Comparison of ENCODE assay signal across 8 cellular contexts in the genomic region with DNA sequence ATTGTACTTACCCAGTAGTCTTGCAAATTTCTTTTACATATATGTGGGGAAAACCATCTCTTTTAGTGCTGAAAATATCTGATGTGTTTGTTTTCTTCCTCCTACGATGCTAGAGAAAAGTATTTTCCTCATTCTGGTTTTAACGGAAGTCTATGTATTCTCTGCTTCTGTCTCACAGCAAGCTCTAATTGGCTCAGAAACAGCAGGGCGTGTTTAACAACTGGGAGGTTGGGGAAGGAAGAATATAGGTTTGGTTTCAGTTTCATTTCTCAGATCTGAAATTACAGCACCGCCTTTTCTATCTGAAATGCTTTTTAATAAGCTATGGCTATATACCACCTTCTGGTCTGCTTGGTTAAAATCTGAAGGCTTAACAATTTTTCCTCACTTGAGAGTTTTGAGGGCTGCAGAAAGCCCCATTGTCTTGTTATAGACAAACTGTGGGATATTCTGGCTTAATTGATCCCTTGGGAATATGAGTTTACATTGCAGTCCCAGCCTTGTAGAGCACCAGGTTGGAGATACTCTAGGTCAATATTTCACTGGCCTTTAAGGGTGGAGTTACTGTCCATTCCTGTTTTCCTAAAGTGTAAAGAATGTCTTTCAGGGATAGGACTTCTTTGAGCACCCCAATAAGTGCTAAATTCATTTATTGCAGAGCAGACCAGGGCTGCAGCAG. TPM values are rescaled to one million over a fixed set of nuclear protein-coding genes. Genes with fewer than 3 reads are reported as not detected.
DNase-seq lines count a peak whose midpoint lies in the region; ATAC-seq, FAIRE-seq and TF ChIP-seq lines count a peak whose summit lies in the region.

Gene SAMD9 (minus strand): TSS at position 128 of the 679 bp plus-strand sequence. CDS start 11,882 bp downstream, outside the sequence.

- ATAC-seq in HG02884 (IDR thresholded peaks at IDR 0.05; ENCODE audit: unreplicated experiment) (peak; percentile 99), body of pancreas (peak; percentile 95)

- TF ChIP-seq CTCF in body of pancreas (IDR thresholded peaks at IDR 0.05): no peak
- no peak for TF ChIP-seq CTCF in kidney (IDR thresholded peaks at IDR 0.05; ENCODE audit: borderline replicate concordance, extremely low read depth, insufficient read depth)

- peak within 1 kb of the TSS; percentile 13 to 70 (median 45) for H3K27ac ChIP-seq in body of pancreas
- H3K27ac ChIP-seq in kidney (ENCODE audit: low read depth in 2 of 2, low read length in 2 of 2): peak within 1 kb of the TSS; percentile 55 to 63

- peak within 1 kb of the TSS; percentile 59 to 71 for H3K9ac ChIP-seq in kidney (ENCODE audit: low read length in 2 of 2)

- 0 to 2% methylated on average over 4 of the region's 4 CpGs for WGBS in body of pancreas, 2 donors

- H3K36me3 ChIP-seq in body of pancreas (replicated peaks in 1 of 2; ENCODE audit: insufficient read depth in 1 of 2, low read depth in 2 of 2) (no peaks in the 10 kb centered on the region), kidney (ENCODE audit: control insufficient read depth in 1 of 2, insufficient read depth in 2 of 2, low read length in 2 of 2) (no peaks in the 10 kb centered on the region)

- TF ChIP-seq POLR2A in body of pancreas (IDR thresholded peaks at IDR 0.05): peak in 2 of 3 donors; percentile 25 to 34

- H3K4me3 ChIP-seq in body of pancreas (peak within 1 kb of the TSS in 1 of 2 donors; percentile 27), kidney (ENCODE audit: low read length in 2 of 2) (peak within 1 kb of the TSS; percentile 79 to 85)

- FAIRE-seq in kidney (lab: Jason Lieb, UNC): peak; percentile 8

- no peaks in the 10 kb centered on the region for H3K9me3 ChIP-seq in body of pancreas
- no peaks in the 10 kb centered on the region for H3K9me3 ChIP-seq in kidney (ENCODE audit: control insufficient read depth in 1 of 2, low read length in 2 of 2)

- peaks cover 15% of the 10 kb centered on the region for H3K4me1 ChIP-seq in body of pancreas
- peaks cover 0 to 4% of the 10 kb centered on the region in 2 donors for H3K4me1 ChIP-seq in kidney (ENCODE audit: control insufficient read depth in 1 of 2, insufficient read depth in 1 of 2, low read depth in 1 of 2, low read length in 2 of 2)

- H3K27me3 ChIP-seq in body of pancreas: no peaks in the 10 kb centered on the region

- intact Hi-C loops in body of pancreas (cut with DNase I): no loop called here
- intact Hi-C loops in kidney (cut with DNase I): no loop called here

- peak; percentile 23 to 43 for DNase-seq in activated CD8-positive, alpha-beta memory T cell treated with anti-CD3 and anti-CD28 coated beads for 4 hours (ENCODE audit: low read depth in 2 of 2)
- no peak for DNase-seq in activated CD8-positive, alpha-beta memory T cell treated with anti-CD3 and anti-CD28 coated beads, Interleukin-2, amount 50 U/mL, for 48 hours
- DNase-seq in NCI-H1436 treated with DMSO at 0.1 percent for 48 hours (lab: John Stamatoyannopoulos, UW): peak; percentile 56
- DNase-seq in T follicular helper cell (ENCODE audit: low read depth): peak; percentile 55
- peak; percentile 42 to 81 (median 60) for DNase-seq in body of pancreas
- no peak for DNase-seq in kidney
- peak; percentile 64 for DNase-seq in stimulated activated CD4-positive, alpha-beta T cell treated with anti-CD3 and anti-CD28 coated beads, Interleukin-4, amount 100 ng/mL, for 24 hours

RNA-seq across cellular contexts. Expression of gene SAMD9, which starts in this region (rescaled TPM):
- 1 to 10 TPM; 4.9 to 5.2 TPM for total RNA-seq in body of pancreas
- total RNA-seq in kidney: 11.0 TPM
- 2.2 TPM for polyA plus RNA-seq in kidney (ENCODE audit: insufficient read depth, low read depth, low replicate concordance)

Comparison
In these comparisons a context has a peak if more than half of its experiments do, and no peak if none do; other contexts are left out.
1. DNase-seq: peak in activated CD8-positive, alpha-beta memory T cell treated with anti-CD3 and anti-CD28 coated beads for 4 hours (2 of 2), NCI-H1436 treated with DMSO at 0.1 percent for 48 hours (single experiment), T follicular helper cell (single experiment), body of pancreas (4 of 4) and stimulated activated CD4-positive, alpha-beta T cell treated with anti-CD3 and anti-CD28 coated beads, Interleukin-4, amount 100 ng/mL, for 24 hours (single experiment); none in activated CD8-positive, alpha-beta memory T cell treated with anti-CD3 and anti-CD28 coated beads, Interleukin-2, amount 50 U/mL, for 48 hours (single experiment) and kidney (single experiment).